In genomic region chr7:149961878-149962277, GRCh38 we compare ENCODE assay signal across 2 cellular contexts.
A peak's percentile ranks its signal among the peaks of the same experiment; 100 is the strongest.
TF ChIP-seq lines count a peak whose summit lies in the region.

No MANE protein-coding gene starts in this region.

TF ChIP-seq in HCT116, 20 proteins besides CTCF, POLR2A, EP300 and RAD21:
- TF ChIP-seq ELF1 (IDR thresholded peaks at IDR 0.05; ENCODE audit: borderline replicate concordance, low read depth), result peak; percentile 31

TF ChIP-seq in SK-N-SH, 30 proteins besides CTCF, POLR2A, EP300 and RAD21:
- TF ChIP-seq GABPA (IDR thresholded peaks at IDR 0.05; ENCODE audit: low read depth), result peak; percentile 36; the same call in 1 of the 2 replicates
